11 cellular contexts compared by ENCODE assay signal in genomic region chr6:33019358-33019757, GRCh38. TPM values are rescaled to one million over a fixed set of nuclear protein-coding genes. Genes with fewer than 3 reads are reported as not detected.
DNase-seq lines count a peak whose midpoint lies in the region; ATAC-seq and TF ChIP-seq lines count a peak whose summit lies in the region.
"Had no signal": no experiment of that assay in that cellular context is flagged by ENCODE, and none has a peak within 500 bp of the region (broad histone marks: within the 10 kb centered on the region; RNA-seq: fewer than 3 reads in every experiment).

No MANE protein-coding gene starts in this region.

- H3K4me1 Mint-ChIP-seq in stimulated activated naive B cell treated with anti-CD40 and anti-IgM and Interleukin-4, amounts not matched to agents 10 μg/mL and 1 μg/mL and 100 μg/mL, for 72 hours, result peaks cover 54 to 74% of the 10 kb centered on the region in 2 donors

- H3K4me3 ChIP-seq in SU-DHL-6 (ENCODE audit: insufficient read depth, low read length, poor library complexity, severe bottlenecking), result peak overlapping the region; percentile 27
- H3K4me3 ChIP-seq in right cardiac atrium (ENCODE audit: low read length), result peak overlapping the region; percentile 31
- H3K4me3 ChIP-seq: SJCRH30 had no signal

- H3K4me3 Mint-ChIP-seq in stimulated activated naive B cell treated with anti-CD40 and anti-IgM and Interleukin-4, amounts not matched to agents 10 μg/mL and 1 μg/mL and 100 μg/mL, for 72 hours, result peak overlapping the region; percentile 71 to 74
- H3K4me3 Mint-ChIP-seq: HFFc6 had no signal

- no peak for DNase-seq in right cardiac atrium
- DNase-seq in stimulated activated naive B cell treated with anti-CD40 and anti-IgM and Interleukin-4, amounts not matched to agents 10 μg/mL and 1 μg/mL and 100 μg/mL, for 72 hours, result no peak
- DNase-seq in NOMO-1 treated with DMSO at 0.1 percent for 48 hours (lab: John Stamatoyannopoulos, UW; ENCODE audit: unreplicated experiment), result no peak
- no peak for DNase-seq in NCI-H1417 (lab: John Stamatoyannopoulos, UW)
- no peak for DNase-seq in NK-92 treated with Interleukin-12 subunit alpha and Interleukin-12 subunit beta, amount 100 ng/mL, for 24 hours (lab: John Stamatoyannopoulos, UW)
- DNase-seq: activated gamma-delta T cell, HFFc6 had no signal

- H3K4me1 ChIP-seq in right cardiac atrium (ENCODE audit: control insufficient read depth, insufficient read depth, low read length), result peaks cover 8% of the 10 kb centered on the region
- H3K4me1 ChIP-seq: SJCRH30 had no signal

- H3K9me3 Mint-ChIP-seq in stimulated activated naive B cell treated with anti-CD40 and anti-IgM and Interleukin-4, amounts not matched to agents 10 μg/mL and 1 μg/mL and 100 μg/mL, for 72 hours, result peaks cover 0 to 1% of the 10 kb centered on the region in 2 donors
- H3K9me3 Mint-ChIP-seq: HFFc6 had no signal

- H3K9me2 ChIP-seq in SU-DHL-6 (replicated peaks; ENCODE audit: insufficient read depth, low read length), result no peaks in the 10 kb centered on the region

- H3K9ac ChIP-seq in SU-DHL-6 (ENCODE audit: low read length), result peak overlapping the region; percentile 26; the same call in 1 of the 2 replicates

- ATAC-seq in GM19397 (IDR thresholded peaks at IDR 0.05; ENCODE audit: unreplicated experiment) (peak; percentile 10), right cardiac atrium (peak; percentile 3 to 4), HG03139 (IDR thresholded peaks at IDR 0.05; ENCODE audit: unreplicated experiment) (no peak)
- ATAC-seq in stimulated activated naive B cell treated with anti-CD40 and anti-IgM and Interleukin-4, amounts not matched to agents 10 μg/mL and 1 μg/mL and 100 μg/mL, for 72 hours (replicated peaks), result peak; percentile 37 to 41

- H3K36me3 Mint-ChIP-seq in stimulated activated naive B cell treated with anti-CD40 and anti-IgM and Interleukin-4, amounts not matched to agents 10 μg/mL and 1 μg/mL and 100 μg/mL, for 72 hours, result peaks cover 0 to 3% of the 10 kb centered on the region in 2 donors

- intact Hi-C loops in right cardiac atrium (cut with DNase I), result loop anchor here (5.0 to 10.0 kb wide), 6 partner anchors 63 to 228 kb away; no protein-coding TSS in a partner anchor

- TF ChIP-seq CTCF in SU-DHL-6 (IDR thresholded peaks at IDR 0.05; ENCODE audit: insufficient read depth, low read length, poor library complexity, severe bottlenecking), result no peak

- peak overlapping the region; percentile 97 for H3K27ac Mint-ChIP-seq in stimulated activated naive B cell treated with anti-CD40 and anti-IgM and Interleukin-4, amounts not matched to agents 10 μg/mL and 1 μg/mL and 100 μg/mL, for 72 hours
- H3K27ac Mint-ChIP-seq: HFFc6 had no signal

- no peaks in the 10 kb centered on the region for H3K79me2 ChIP-seq in SU-DHL-6 (ENCODE audit: insufficient read depth, low read length)

- peak overlapping the region; percentile 55 for H2AFZ ChIP-seq in SU-DHL-6 (ENCODE audit: low read depth, low read length, severe bottlenecking)

- H3F3A ChIP-seq in SU-DHL-6 (ENCODE audit: insufficient read depth), result no peaks in the 10 kb centered on the region; the same call in 1 of the 2 replicates

- H3K4me2 ChIP-seq in SU-DHL-6 (ENCODE audit: low read depth, low read length, poor library complexity, severe bottlenecking), result peak overlapping the region; percentile 61

- no peaks in the 10 kb centered on the region for H3K27me3 Mint-ChIP-seq in stimulated activated naive B cell treated with anti-CD40 and anti-IgM and Interleukin-4, amounts not matched to agents 10 μg/mL and 1 μg/mL and 100 μg/mL, for 72 hours

- H3K27me3 ChIP-seq in SU-DHL-6 (ENCODE audit: low read length), result no peaks in the 10 kb centered on the region
- no peaks in the 10 kb centered on the region for H3K27me3 ChIP-seq in right cardiac atrium (ENCODE audit: control insufficient read depth, insufficient read depth)

- no peaks in the 10 kb centered on the region for H4K20me1 ChIP-seq in SU-DHL-6 (ENCODE audit: low read depth, low read length)

- no peaks in the 10 kb centered on the region for H3K9me3 ChIP-seq in SU-DHL-6 (ENCODE audit: insufficient read depth, low read length)
- no peaks in the 10 kb centered on the region for H3K9me3 ChIP-seq in right cardiac atrium (ENCODE audit: control insufficient read depth, low read length)
- H3K9me3 ChIP-seq: SJCRH30 had no signal

- H3K36me3 ChIP-seq in SU-DHL-6 (ENCODE audit: low read length), result no peaks in the 10 kb centered on the region
- H3K36me3 ChIP-seq: SJCRH30 had no signal

- H3K27ac ChIP-seq in SU-DHL-6 (ENCODE audit: low read depth, low read length) (no peak overlapping the region), right cardiac atrium (ENCODE audit: low read length) (peak overlapping the region; percentile 99)
- H3K27ac ChIP-seq: SJCRH30 had no signal

RNA-seq across cellular contexts. Expression of gene HLA-DOA, which starts 10.0 kb away (rescaled TPM):
- total RNA-seq in right cardiac atrium, result 1 to 10 TPM; 1.3 to 2.3 (median 1.8) TPM
- polyA plus RNA-seq in right cardiac atrium, result 1.2 TPM
- total RNA-seq: HFFc6 had no signal

RNA-seq across cellular contexts. Expression of gene BRD2, which starts 51.0 kb away (rescaled TPM):
- 100 to 1,000 TPM in 1 of 4 donors, 10 to 100 TPM in 3; 82.6 to 100 (median 86.9) TPM for total RNA-seq in right cardiac atrium
- polyA plus RNA-seq in right cardiac atrium, result 73.1 TPM

RNA-seq across cellular contexts. Expression of gene HLA-DPA1, which starts 54.1 kb away (rescaled TPM):
- 10 to 100 TPM; 49.5 to 58.6 (median 54.1) TPM for total RNA-seq in right cardiac atrium
- 31.1 TPM for polyA plus RNA-seq in right cardiac atrium
- total RNA-seq: SJCRH30 had no signal

RNA-seq across cellular contexts. Expression of gene HLA-DPB1, which starts 56.4 kb away (rescaled TPM):
- total RNA-seq in right cardiac atrium, result 10 to 100 TPM; 46.2 to 71.0 (median 57.4) TPM
- 35.9 TPM for polyA plus RNA-seq in right cardiac atrium
- total RNA-seq: SJCRH30 had no signal
